In the genomic region with DNA sequence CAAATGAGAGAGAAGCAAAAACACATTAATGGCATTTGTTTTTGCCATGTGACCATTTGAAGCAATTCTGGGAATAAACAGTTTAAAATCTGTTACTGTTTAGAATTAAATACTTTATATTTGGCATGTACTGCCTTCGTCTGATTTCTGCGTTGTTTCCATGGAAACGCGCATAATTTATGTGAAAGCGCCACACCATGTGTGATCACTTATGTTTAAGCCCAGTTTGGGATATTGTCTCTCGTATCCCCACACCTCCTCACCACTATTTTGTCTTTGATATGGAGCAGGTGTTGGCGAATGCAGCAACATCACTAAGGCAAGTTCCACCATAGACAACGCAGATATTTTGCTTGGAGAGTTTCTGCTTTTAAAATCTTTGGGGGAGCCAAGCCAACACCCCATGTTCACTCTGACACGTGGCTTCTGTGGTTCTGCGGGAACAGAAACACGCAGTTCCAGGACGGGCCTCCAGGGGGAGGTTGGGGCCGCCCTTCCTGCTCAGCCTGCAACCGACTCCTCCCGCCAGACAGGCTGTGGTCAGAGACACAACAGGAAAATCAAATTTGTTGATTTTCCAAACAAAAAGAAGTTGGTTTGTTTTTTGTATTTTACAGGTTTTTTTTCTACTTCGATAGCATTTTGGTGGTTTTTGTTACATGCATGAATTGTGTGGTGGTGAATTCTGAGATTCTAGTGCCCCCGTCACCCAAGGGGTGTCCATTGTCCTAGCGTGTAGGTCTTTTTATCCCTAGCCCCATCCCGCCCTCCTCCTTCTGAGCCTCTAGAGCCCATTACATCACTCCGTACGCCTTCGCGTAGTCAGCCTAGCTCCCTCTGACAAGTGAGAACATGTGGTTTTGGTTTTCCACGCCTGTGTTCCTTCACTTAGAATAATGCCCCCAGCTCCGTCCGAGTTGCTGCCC, we compare ENCODE assay signal across 1 cellular context.
TF ChIP-seq lines count a peak whose summit lies in the region.

No MANE protein-coding gene starts in this region.

TF ChIP-seq in K562, 482 proteins besides CTCF, POLR2A, EP300 and RAD21 (continues in another document):
- TF ChIP-seq MTA1 (IDR thresholded peaks at IDR 0.05; ENCODE audit: borderline replicate concordance) = no peak
- no peak for TF ChIP-seq TOE1 (IDR thresholded peaks at IDR 0.05; ENCODE audit: borderline replicate concordance)
- TF ChIP-seq TOE1 (CRISPR knock-in tag; IDR thresholded peaks at IDR 0.05; ENCODE audit: borderline replicate concordance, low read depth) = no peak
- TF ChIP-seq, protein P1, sequence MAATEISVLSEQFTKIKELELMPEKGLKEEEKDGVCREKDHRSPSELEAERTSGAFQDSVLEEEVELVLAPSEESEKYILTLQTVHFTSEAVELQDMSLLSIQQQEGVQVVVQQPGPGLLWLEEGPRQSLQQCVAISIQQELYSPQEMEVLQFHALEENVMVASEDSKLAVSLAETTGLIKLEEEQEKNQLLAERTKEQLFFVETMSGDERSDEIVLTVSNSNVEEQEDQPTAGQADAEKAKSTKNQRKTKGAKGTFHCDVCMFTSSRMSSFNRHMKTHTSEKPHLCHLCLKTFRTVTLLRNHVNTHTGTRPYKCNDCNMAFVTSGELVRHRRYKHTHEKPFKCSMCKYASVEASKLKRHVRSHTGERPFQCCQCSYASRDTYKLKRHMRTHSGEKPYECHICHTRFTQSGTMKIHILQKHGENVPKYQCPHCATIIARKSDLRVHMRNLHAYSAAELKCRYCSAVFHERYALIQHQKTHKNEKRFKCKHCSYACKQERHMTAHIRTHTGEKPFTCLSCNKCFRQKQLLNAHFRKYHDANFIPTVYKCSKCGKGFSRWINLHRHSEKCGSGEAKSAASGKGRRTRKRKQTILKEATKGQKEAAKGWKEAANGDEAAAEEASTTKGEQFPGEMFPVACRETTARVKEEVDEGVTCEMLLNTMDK (IDR thresholded peaks at IDR 0.05; ENCODE audit: borderline replicate concordance, insufficient read depth, low read depth, low read length, poor library complexity, severe bottlenecking) = peak; percentile 25
- TF ChIP-seq ZNF197 (CRISPR knock-in tag; IDR thresholded peaks at IDR 0.05; ENCODE audit: low read depth) = no peak
- TF ChIP-seq, protein P2, sequence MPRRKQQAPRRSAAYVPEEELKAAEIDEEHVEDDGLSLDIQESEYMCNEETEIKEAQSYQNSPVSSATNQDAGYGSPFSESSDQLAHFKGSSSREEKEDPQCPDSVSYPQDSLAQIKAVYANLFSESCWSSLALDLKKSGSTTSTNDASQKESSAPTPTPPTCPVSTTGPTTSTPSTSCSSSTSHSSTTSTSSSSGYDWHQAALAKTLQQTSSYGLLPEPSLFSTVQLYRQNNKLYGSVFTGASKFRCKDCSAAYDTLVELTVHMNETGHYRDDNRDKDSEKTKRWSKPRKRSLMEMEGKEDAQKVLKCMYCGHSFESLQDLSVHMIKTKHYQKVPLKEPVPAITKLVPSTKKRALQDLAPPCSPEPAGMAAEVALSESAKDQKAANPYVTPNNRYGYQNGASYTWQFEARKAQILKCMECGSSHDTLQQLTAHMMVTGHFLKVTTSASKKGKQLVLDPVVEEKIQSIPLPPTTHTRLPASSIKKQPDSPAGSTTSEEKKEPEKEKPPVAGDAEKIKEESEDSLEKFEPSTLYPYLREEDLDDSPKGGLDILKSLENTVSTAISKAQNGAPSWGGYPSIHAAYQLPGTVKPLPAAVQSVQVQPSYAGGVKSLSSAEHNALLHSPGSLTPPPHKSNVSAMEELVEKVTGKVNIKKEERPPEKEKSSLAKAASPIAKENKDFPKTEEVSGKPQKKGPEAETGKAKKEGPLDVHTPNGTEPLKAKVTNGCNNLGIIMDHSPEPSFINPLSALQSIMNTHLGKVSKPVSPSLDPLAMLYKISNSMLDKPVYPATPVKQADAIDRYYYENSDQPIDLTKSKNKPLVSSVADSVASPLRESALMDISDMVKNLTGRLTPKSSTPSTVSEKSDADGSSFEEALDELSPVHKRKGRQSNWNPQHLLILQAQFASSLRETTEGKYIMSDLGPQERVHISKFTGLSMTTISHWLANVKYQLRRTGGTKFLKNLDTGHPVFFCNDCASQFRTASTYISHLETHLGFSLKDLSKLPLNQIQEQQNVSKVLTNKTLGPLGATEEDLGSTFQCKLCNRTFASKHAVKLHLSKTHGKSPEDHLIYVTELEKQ (CRISPR knock-in tag; IDR thresholded peaks at IDR 0.05) = no peak
- no peak for TF ChIP-seq ARNT (IDR thresholded peaks at IDR 0.05)
- TF ChIP-seq, protein P3, sequence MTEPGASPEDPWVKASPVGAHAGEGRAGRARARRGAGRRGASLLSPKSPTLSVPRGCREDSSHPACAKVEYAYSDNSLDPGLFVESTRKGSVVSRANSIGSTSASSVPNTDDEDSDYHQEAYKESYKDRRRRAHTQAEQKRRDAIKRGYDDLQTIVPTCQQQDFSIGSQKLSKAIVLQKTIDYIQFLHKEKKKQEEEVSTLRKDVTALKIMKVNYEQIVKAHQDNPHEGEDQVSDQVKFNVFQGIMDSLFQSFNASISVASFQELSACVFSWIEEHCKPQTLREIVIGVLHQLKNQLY (CRISPR knock-in tag; conservative IDR thresholded peaks at IDR 0.05) = no peak
- TF ChIP-seq, protein P4, sequence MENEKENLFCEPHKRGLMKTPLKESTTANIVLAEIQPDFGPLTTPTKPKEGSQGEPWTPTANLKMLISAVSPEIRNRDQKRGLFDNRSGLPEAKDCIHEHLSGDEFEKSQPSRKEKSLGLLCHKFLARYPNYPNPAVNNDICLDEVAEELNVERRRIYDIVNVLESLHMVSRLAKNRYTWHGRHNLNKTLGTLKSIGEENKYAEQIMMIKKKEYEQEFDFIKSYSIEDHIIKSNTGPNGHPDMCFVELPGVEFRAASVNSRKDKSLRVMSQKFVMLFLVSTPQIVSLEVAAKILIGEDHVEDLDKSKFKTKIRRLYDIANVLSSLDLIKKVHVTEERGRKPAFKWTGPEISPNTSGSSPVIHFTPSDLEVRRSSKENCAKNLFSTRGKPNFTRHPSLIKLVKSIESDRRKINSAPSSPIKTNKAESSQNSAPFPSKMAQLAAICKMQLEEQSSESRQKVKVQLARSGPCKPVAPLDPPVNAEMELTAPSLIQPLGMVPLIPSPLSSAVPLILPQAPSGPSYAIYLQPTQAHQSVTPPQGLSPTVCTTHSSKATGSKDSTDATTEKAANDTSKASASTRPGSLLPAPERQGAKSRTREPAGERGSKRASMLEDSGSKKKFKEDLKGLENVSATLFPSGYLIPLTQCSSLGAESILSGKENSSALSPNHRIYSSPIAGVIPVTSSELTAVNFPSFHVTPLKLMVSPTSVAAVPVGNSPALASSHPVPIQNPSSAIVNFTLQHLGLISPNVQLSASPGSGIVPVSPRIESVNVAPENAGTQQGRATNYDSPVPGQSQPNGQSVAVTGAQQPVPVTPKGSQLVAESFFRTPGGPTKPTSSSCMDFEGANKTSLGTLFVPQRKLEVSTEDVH (IDR thresholded peaks at IDR 0.05; ENCODE audit: low read depth, partially characterized antibody) = no peak
- TF ChIP-seq, protein P5, sequence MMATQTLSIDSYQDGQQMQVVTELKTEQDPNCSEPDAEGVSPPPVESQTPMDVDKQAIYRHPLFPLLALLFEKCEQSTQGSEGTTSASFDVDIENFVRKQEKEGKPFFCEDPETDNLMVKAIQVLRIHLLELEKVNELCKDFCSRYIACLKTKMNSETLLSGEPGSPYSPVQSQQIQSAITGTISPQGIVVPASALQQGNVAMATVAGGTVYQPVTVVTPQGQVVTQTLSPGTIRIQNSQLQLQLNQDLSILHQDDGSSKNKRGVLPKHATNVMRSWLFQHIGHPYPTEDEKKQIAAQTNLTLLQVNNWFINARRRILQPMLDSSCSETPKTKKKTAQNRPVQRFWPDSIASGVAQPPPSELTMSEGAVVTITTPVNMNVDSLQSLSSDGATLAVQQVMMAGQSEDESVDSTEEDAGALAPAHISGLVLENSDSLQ (IDR thresholded peaks at IDR 0.05) = peak; percentile 30; the same call in 1 of the 2 replicates
- TF ChIP-seq RBM34 (IDR thresholded peaks at IDR 0.05; ENCODE audit: borderline replicate concordance, insufficient read depth, low read length) = no peak
- TF ChIP-seq, protein P6, sequence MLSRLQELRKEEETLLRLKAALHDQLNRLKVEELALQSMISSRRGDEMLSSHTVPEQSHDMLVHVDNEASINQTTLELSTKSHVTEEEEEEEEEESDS (CRISPR knock-in tag; IDR thresholded peaks at IDR 0.05) = no peak
- TF ChIP-seq TEAD2 (tag; IDR thresholded peaks at IDR 0.05) = no peak
- TF ChIP-seq SPI1 (IDR thresholded peaks at IDR 0.05; ENCODE audit: borderline replicate concordance, low read depth, low read length) = no peak
- no peak for TF ChIP-seq HMGN3 (IDR thresholded peaks at IDR 0.05; ENCODE audit: borderline replicate concordance, extremely low read depth, insufficient read length, low read depth, low read length)
- TF ChIP-seq CAMTA2 (CRISPR knock-in tag; conservative IDR thresholded peaks at IDR 0.05) = no peak
- TF ChIP-seq, protein P7, sequence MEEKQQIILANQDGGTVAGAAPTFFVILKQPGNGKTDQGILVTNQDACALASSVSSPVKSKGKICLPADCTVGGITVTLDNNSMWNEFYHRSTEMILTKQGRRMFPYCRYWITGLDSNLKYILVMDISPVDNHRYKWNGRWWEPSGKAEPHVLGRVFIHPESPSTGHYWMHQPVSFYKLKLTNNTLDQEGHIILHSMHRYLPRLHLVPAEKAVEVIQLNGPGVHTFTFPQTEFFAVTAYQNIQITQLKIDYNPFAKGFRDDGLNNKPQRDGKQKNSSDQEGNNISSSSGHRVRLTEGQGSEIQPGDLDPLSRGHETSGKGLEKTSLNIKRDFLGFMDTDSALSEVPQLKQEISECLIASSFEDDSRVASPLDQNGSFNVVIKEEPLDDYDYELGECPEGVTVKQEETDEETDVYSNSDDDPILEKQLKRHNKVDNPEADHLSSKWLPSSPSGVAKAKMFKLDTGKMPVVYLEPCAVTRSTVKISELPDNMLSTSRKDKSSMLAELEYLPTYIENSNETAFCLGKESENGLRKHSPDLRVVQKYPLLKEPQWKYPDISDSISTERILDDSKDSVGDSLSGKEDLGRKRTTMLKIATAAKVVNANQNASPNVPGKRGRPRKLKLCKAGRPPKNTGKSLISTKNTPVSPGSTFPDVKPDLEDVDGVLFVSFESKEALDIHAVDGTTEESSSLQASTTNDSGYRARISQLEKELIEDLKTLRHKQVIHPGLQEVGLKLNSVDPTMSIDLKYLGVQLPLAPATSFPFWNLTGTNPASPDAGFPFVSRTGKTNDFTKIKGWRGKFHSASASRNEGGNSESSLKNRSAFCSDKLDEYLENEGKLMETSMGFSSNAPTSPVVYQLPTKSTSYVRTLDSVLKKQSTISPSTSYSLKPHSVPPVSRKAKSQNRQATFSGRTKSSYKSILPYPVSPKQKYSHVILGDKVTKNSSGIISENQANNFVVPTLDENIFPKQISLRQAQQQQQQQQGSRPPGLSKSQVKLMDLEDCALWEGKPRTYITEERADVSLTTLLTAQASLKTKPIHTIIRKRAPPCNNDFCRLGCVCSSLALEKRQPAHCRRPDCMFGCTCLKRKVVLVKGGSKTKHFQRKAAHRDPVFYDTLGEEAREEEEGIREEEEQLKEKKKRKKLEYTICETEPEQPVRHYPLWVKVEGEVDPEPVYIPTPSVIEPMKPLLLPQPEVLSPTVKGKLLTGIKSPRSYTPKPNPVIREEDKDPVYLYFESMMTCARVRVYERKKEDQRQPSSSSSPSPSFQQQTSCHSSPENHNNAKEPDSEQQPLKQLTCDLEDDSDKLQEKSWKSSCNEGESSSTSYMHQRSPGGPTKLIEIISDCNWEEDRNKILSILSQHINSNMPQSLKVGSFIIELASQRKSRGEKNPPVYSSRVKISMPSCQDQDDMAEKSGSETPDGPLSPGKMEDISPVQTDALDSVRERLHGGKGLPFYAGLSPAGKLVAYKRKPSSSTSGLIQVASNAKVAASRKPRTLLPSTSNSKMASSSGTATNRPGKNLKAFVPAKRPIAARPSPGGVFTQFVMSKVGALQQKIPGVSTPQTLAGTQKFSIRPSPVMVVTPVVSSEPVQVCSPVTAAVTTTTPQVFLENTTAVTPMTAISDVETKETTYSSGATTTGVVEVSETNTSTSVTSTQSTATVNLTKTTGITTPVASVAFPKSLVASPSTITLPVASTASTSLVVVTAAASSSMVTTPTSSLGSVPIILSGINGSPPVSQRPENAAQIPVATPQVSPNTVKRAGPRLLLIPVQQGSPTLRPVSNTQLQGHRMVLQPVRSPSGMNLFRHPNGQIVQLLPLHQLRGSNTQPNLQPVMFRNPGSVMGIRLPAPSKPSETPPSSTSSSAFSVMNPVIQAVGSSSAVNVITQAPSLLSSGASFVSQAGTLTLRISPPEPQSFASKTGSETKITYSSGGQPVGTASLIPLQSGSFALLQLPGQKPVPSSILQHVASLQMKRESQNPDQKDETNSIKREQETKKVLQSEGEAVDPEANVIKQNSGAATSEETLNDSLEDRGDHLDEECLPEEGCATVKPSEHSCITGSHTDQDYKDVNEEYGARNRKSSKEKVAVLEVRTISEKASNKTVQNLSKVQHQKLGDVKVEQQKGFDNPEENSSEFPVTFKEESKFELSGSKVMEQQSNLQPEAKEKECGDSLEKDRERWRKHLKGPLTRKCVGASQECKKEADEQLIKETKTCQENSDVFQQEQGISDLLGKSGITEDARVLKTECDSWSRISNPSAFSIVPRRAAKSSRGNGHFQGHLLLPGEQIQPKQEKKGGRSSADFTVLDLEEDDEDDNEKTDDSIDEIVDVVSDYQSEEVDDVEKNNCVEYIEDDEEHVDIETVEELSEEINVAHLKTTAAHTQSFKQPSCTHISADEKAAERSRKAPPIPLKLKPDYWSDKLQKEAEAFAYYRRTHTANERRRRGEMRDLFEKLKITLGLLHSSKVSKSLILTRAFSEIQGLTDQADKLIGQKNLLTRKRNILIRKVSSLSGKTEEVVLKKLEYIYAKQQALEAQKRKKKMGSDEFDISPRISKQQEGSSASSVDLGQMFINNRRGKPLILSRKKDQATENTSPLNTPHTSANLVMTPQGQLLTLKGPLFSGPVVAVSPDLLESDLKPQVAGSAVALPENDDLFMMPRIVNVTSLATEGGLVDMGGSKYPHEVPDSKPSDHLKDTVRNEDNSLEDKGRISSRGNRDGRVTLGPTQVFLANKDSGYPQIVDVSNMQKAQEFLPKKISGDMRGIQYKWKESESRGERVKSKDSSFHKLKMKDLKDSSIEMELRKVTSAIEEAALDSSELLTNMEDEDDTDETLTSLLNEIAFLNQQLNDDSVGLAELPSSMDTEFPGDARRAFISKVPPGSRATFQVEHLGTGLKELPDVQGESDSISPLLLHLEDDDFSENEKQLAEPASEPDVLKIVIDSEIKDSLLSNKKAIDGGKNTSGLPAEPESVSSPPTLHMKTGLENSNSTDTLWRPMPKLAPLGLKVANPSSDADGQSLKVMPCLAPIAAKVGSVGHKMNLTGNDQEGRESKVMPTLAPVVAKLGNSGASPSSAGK (IDR thresholded peaks at IDR 0.05) = peak; percentile 86
- TF ChIP-seq CREM (IDR thresholded peaks at IDR 0.05; ENCODE audit: low read depth) = peak; percentile 37; the same call in 1 of the 2 replicates
- TF ChIP-seq, protein P8, sequence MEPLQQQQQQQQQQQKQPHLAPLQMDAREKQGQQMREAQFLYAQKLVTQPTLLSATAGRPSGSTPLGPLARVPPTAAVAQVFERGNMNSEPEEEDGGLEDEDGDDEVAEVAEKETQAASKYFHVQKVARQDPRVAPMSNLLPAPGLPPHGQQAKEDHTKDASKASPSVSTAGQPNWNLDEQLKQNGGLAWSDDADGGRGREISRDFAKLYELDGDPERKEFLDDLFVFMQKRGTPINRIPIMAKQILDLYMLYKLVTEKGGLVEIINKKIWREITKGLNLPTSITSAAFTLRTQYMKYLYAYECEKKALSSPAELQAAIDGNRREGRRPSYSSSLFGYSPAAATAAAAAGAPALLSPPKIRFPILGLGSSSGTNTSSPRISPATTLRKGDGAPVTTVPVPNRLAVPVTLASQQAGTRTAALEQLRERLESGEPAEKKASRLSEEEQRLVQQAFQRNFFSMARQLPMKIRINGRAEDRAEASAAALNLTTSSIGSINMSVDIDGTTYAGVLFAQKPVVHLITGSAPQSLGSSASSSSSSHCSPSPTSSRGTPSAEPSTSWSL (CRISPR knock-in tag; IDR thresholded peaks at IDR 0.05; ENCODE audit: borderline replicate concordance) = no peak
